8 cellular contexts compared by ENCODE assay signal in the genomic region with DNA sequence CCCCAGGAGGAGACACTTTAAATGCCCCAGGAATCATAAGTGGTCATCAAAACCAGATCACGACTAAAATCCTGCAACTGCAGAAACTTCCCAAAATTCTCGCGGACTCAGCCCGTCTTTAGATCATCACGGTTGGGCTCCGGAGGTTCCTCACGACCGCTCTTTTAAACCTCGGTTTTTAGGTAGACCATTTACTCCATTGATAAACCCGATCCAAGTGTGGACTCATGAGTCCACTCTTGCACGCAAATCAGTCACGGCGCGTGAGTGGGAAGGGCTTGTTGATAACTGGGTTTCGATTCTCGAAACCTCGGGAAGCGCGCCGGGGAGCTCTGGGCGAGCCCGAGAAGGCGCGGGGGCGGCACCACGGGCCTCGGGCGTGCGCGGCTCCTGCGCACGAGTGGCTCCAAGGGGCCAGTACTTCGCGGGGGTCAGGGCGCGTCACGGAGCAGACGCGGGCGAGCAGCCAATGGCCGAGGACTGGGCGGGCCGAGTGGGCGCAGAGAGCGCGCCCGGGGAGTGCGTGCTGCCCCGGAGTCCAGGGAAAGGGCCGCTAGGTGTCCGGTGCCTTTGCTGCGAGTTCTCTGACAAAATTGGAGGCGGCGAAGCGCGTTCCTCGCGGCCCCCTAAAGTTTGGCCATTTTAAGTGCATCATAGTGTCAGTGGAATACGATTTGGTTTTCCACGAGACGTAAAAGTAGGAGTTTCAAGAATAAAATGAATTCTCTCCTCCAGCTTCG. TPM values are rescaled to one million over a fixed set of nuclear protein-coding genes. Genes with fewer than 3 reads are reported as not detected.
DNase-seq lines count a peak whose midpoint lies in the region; ATAC-seq and TF ChIP-seq lines count a peak whose summit lies in the region.

No MANE protein-coding gene starts in this region.

- peaks cover 37% of the 10 kb centered on the region for H3K4me1 Mint-ChIP-seq in CD4-positive, alpha-beta T cell (ENCODE audit: low read depth)
- peaks cover 16% of the 10 kb centered on the region for H3K4me1 Mint-ChIP-seq in activated T-helper 1 cell treated with anti-CD3 and anti-CD28 coated beads, Interleukin-12 subunit alpha, Interleukin-12 subunit beta, Interleukin-2, Interleukin-4 antibody, amounts not matched to agents 30 ng/mL and 10 ng/mL and 1 ng/mL, durations not matched to agents 14 hours and 24 hours and 36 hours (ENCODE audit: low read depth)

- WGBS in esophagus muscularis mucosa = 5% methylated on average over 7 of the region's 62 CpGs

- CTCF ChIA-PET in CD4-positive, alpha-beta T cell (lab: Charles Lee) = interaction anchor here (0.7 to 1.8 kb wide), 10 partner anchors 13 to 1804 kb away, joined by 3 to 5 read pairs (median 4); a partner anchor contains a TSS

- no peaks in the 10 kb centered on the region for H3K9me3 Mint-ChIP-seq in CD4-positive, alpha-beta T cell
- H3K9me3 Mint-ChIP-seq in activated T-helper 1 cell treated with anti-CD3 and anti-CD28 coated beads, Interleukin-12 subunit alpha, Interleukin-12 subunit beta, Interleukin-2, Interleukin-4 antibody, amounts not matched to agents 30 ng/mL and 10 ng/mL and 1 ng/mL, durations not matched to agents 14 hours and 24 hours and 36 hours = no peaks in the 10 kb centered on the region

- POLR2A ChIA-PET in CD4-positive, alpha-beta T cell (lab: Charles Lee) = interaction anchor here (0.8 to 3.2 kb wide), 10 partner anchors 13 to 1752 kb away, joined by 3 to 26 read pairs (median 5); a partner anchor contains a TSS

- no peaks in the 10 kb centered on the region for H3K27me3 ChIP-seq in CD4-positive, alpha-beta T cell (ENCODE audit: control insufficient read depth, insufficient read depth, low read length)
- H3K27me3 ChIP-seq in esophagus muscularis mucosa (no peaks in the 10 kb centered on the region), muscle layer of colon (ENCODE audit: control insufficient read depth in 1 of 2, insufficient read depth in 2 of 2, low read length in 2 of 2) (no peaks in the 10 kb centered on the region)

- no peaks in the 10 kb centered on the region for H3K27me3 Mint-ChIP-seq in CD4-positive, alpha-beta T cell
- H3K27me3 Mint-ChIP-seq in activated T-helper 1 cell treated with anti-CD3 and anti-CD28 coated beads, Interleukin-12 subunit alpha, Interleukin-12 subunit beta, Interleukin-2, Interleukin-4 antibody, amounts not matched to agents 30 ng/mL and 10 ng/mL and 1 ng/mL, durations not matched to agents 14 hours and 24 hours and 36 hours (ENCODE audit: insufficient read depth) = peaks cover 43% of the 10 kb centered on the region

- no peak for TF ChIP-seq CTCF in CD4-positive, alpha-beta T cell (IDR thresholded peaks at IDR 0.05)
- no peak for TF ChIP-seq CTCF in esophagus muscularis mucosa (IDR thresholded peaks at IDR 0.05)

- peak overlapping the region; percentile 89 for H3K27ac Mint-ChIP-seq in CD4-positive, alpha-beta T cell
- H3K27ac Mint-ChIP-seq in activated T-helper 1 cell treated with anti-CD3 and anti-CD28 coated beads, Interleukin-12 subunit alpha, Interleukin-12 subunit beta, Interleukin-2, Interleukin-4 antibody, amounts not matched to agents 30 ng/mL and 10 ng/mL and 1 ng/mL, durations not matched to agents 14 hours and 24 hours and 36 hours = peak overlapping the region; percentile 72

- intact Hi-C loops in CD4-positive, alpha-beta T cell (cut with DNase I, micrococcal nuclease) = loop anchor here (1.0 to 10.0 kb wide), 11 partner anchors 492 to 1978 kb away; a partner anchor contains a TSS
- intact Hi-C loops in activated T-helper 1 cell treated with anti-CD3 and anti-CD28 coated beads, Interleukin-12 subunit alpha, Interleukin-12 subunit beta, Interleukin-2, Interleukin-4 antibody, amounts not matched to agents 30 ng/mL and 10 ng/mL and 1 ng/mL, durations not matched to agents 14 hours and 24 hours and 36 hours (cut with micrococcal nuclease) = loop anchor here (1.0 to 10.0 kb wide), 9 partner anchors 19 to 1808 kb away; a partner anchor contains a TSS
- intact Hi-C loops in esophagus muscularis mucosa (cut with DNase I) = loop anchor here (5.0 to 10.0 kb wide), 5 partner anchors 282 to 1808 kb away; a partner anchor contains a TSS

- peak; percentile 22 for ATAC-seq in CD4-positive, alpha-beta T cell (ENCODE audit: poor library complexity)
- ATAC-seq in GM19452 (IDR thresholded peaks at IDR 0.05; ENCODE audit: unreplicated experiment) (peak; percentile 52), HG03558 (IDR thresholded peaks at IDR 0.05; ENCODE audit: extremely low read depth, unreplicated experiment) (peak; percentile 32)

- H3K4me3 ChIP-seq in esophagus muscularis mucosa (peak overlapping the region; percentile 90 to 96 (median 94)), muscle layer of colon (ENCODE audit: low read depth in 1 of 2, low read length in 2 of 2) (peak overlapping the region; percentile 92 to 99)

- peak; percentile 35 to 81 (median 52) for DNase-seq in CD4-positive, alpha-beta T cell
- peak; percentile 51 for DNase-seq in activated T-helper 1 cell treated with anti-CD3 and anti-CD28 coated beads, Interleukin-12 subunit alpha, Interleukin-12 subunit beta, Interleukin-2, Interleukin-4 antibody, amounts not matched to agents 30 ng/mL and 10 ng/mL and 1 ng/mL, durations not matched to agents 14 hours and 24 hours and 36 hours (ENCODE audit: low spot score)
- DNase-seq in esophagus muscularis mucosa (ENCODE audit: extremely low spot score) = peak; percentile 98
- peak; percentile 48 to 55 for DNase-seq in stimulated activated CD8-positive, alpha-beta memory T cell treated with anti-CD3 and anti-CD28 coated beads, Interleukin-7, amount 100 ng/mL, for 1 hour (ENCODE audit: low read depth in 2 of 2)

- no peaks in the 10 kb centered on the region for H3K9me3 ChIP-seq in CD4-positive, alpha-beta T cell (ENCODE audit: control insufficient read depth, low read length)
- H3K9me3 ChIP-seq in esophagus muscularis mucosa = no peaks in the 10 kb centered on the region
- H3K9me3 ChIP-seq in muscle layer of colon (ENCODE audit: low read length) = no peaks in the 10 kb centered on the region

- H3K9ac ChIP-seq in muscle layer of colon (ENCODE audit: low read length) = peak overlapping the region; percentile 81

- H3K4me3 Mint-ChIP-seq in CD4-positive, alpha-beta T cell = peak overlapping the region; percentile 98
- peak overlapping the region; percentile 88 for H3K4me3 Mint-ChIP-seq in activated T-helper 1 cell treated with anti-CD3 and anti-CD28 coated beads, Interleukin-12 subunit alpha, Interleukin-12 subunit beta, Interleukin-2, Interleukin-4 antibody, amounts not matched to agents 30 ng/mL and 10 ng/mL and 1 ng/mL, durations not matched to agents 14 hours and 24 hours and 36 hours

- H3K4me1 ChIP-seq in esophagus muscularis mucosa (peaks cover 4 to 42% (median 35%) of the 10 kb centered on the region in 4 donors), muscle layer of colon (ENCODE audit: insufficient read depth, low read length) (peaks cover 23% of the 10 kb centered on the region)

- peaks cover 0 to 10% (median 0%) of the 10 kb centered on the region in 4 donors for H3K36me3 ChIP-seq in esophagus muscularis mucosa
- no peaks in the 10 kb centered on the region for H3K36me3 ChIP-seq in muscle layer of colon (ENCODE audit: insufficient read depth, low read length)

- H3K27ac ChIP-seq in CD4-positive, alpha-beta T cell (ENCODE audit: low read depth, low read length) = peak overlapping the region; percentile 62
- H3K27ac ChIP-seq in esophagus muscularis mucosa (replicated peaks in 1 of 4) (peak overlapping the region; percentile 94 to 98 (median 98)), muscle layer of colon (ENCODE audit: low read depth, low read length) (peak overlapping the region; percentile 93)

- no peak for TF ChIP-seq EP300 in esophagus muscularis mucosa (IDR thresholded peaks at IDR 0.05)

- TF ChIP-seq POLR2A in esophagus muscularis mucosa (IDR thresholded peaks at IDR 0.05; ENCODE audit: low read depth) = peak; percentile 28

- peaks cover 15% of the 10 kb centered on the region for H3K36me3 Mint-ChIP-seq in CD4-positive, alpha-beta T cell (ENCODE audit: low read depth)
- H3K36me3 Mint-ChIP-seq in activated T-helper 1 cell treated with anti-CD3 and anti-CD28 coated beads, Interleukin-12 subunit alpha, Interleukin-12 subunit beta, Interleukin-2, Interleukin-4 antibody, amounts not matched to agents 30 ng/mL and 10 ng/mL and 1 ng/mL, durations not matched to agents 14 hours and 24 hours and 36 hours (ENCODE audit: low read depth) = no peaks in the 10 kb centered on the region

TF ChIP-seq in PFSK-1, 5 proteins besides CTCF, POLR2A, EP300 and RAD21 (continues in another document):
- TF ChIP-seq, protein P1, sequence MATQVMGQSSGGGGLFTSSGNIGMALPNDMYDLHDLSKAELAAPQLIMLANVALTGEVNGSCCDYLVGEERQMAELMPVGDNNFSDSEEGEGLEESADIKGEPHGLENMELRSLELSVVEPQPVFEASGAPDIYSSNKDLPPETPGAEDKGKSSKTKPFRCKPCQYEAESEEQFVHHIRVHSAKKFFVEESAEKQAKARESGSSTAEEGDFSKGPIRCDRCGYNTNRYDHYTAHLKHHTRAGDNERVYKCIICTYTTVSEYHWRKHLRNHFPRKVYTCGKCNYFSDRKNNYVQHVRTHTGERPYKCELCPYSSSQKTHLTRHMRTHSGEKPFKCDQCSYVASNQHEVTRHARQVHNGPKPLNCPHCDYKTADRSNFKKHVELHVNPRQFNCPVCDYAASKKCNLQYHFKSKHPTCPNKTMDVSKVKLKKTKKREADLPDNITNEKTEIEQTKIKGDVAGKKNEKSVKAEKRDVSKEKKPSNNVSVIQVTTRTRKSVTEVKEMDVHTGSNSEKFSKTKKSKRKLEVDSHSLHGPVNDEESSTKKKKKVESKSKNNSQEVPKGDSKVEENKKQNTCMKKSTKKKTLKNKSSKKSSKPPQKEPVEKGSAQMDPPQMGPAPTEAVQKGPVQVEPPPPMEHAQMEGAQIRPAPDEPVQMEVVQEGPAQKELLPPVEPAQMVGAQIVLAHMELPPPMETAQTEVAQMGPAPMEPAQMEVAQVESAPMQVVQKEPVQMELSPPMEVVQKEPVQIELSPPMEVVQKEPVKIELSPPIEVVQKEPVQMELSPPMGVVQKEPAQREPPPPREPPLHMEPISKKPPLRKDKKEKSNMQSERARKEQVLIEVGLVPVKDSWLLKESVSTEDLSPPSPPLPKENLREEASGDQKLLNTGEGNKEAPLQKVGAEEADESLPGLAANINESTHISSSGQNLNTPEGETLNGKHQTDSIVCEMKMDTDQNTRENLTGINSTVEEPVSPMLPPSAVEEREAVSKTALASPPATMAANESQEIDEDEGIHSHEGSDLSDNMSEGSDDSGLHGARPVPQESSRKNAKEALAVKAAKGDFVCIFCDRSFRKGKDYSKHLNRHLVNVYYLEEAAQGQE (IDR thresholded peaks at IDR 0.05; ENCODE audit: insufficient read depth in 1 of 2, low read depth in 2 of 2, low read length in 2 of 2) = 0 out of 4 replicates have a peak, but pooled peaks of 1 of the 2 experiments have one; percentile 32
- TF ChIP-seq TAF1 (IDR thresholded peaks at IDR 0.05; ENCODE audit: borderline replicate concordance, insufficient read depth, low read length) = peak; percentile 83

RNA-seq across cellular contexts. Expression of a gene that starts 0.7 kb away (rescaled TPM):
- 1 to 10 TPM; 6.3 to 6.7 TPM for total RNA-seq in CD4-positive, alpha-beta T cell
- polyA plus RNA-seq in PFSK-1 (2012; ENCODE audit: insufficient read length, low read depth) = 18.7 TPM
- 0.34 and 0.47 TPM in 2 replicates for total RNA-seq in activated T-helper 1 cell treated with anti-CD3 and anti-CD28 coated beads, Interleukin-12 subunit alpha, Interleukin-12 subunit beta, Interleukin-2, Interleukin-4 antibody, amounts not matched to agents 30 ng/mL and 10 ng/mL and 1 ng/mL, durations not matched to agents 14 hours and 24 hours and 36 hours
- 10 to 100 TPM in 1 of 4 donors, 1 to 10 TPM in 3; 8.5 to 10.4 (median 9.6) TPM for total RNA-seq in esophagus muscularis mucosa

Comparison
In these comparisons a context has a peak if more than half of its experiments do, and no peak if none do; other contexts are left out.
1. Peak in every context shown above with its lines: DNase-seq, ATAC-seq, H3K4me3 ChIP-seq and H3K27ac ChIP-seq.